Comparison of ENCODE assay signal across 21 cellular contexts in the genomic region with DNA sequence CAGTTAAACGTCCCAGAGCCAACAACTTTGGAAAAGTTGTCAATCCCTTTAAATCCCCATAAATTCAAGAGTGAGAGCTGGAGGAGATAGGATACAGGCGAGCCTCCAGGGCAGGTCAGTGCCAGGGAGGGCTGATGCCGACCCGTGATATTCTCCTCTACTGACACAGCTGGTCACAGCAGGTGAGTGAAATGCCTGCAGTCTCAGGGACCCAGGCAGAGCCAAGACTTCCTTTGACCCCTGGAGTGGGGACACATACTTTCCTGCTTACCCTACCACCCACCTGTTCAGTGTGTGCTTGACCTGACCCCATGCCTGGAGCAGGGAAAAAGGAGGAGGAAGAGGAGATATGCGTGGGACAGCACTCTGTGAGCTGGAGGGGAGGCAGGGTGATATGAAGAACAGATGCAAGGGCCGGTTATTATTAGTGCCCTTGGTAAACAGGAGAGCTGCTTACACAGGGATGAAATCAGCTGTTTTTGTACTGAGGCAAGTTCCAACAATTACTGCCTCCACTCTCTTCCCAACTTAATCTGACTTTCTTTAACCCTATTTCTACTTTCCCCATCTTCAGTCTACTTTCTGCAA. TPM values are rescaled to one million over a fixed set of nuclear protein-coding genes. Genes with fewer than 3 reads are reported as not detected.
DNase-seq lines count a peak whose midpoint lies in the region; ATAC-seq and TF ChIP-seq lines count a peak whose summit lies in the region.
"Had no signal": no experiment of that assay in that cellular context is flagged by ENCODE, and none has a peak within 500 bp of the region (broad histone marks: within the 10 kb centered on the region; RNA-seq: fewer than 3 reads in every experiment).

No MANE protein-coding gene starts in this region.

- H2BK120ac ChIP-seq in neuronal stem cell (ENCODE audit: low read depth, low read length), result no peak overlapping the region

- no peak overlapping the region for H3K14ac ChIP-seq in neuronal stem cell (ENCODE audit: low read length)

- intact Hi-C loops in left ventricle myocardium inferior (cut with micrococcal nuclease) (no loop called here), right cardiac atrium (cut with DNase I) (loop anchor here in 1 of 4 donors (10.0 kb wide), 1 partner anchor 149 kb away; no protein-coding TSS in a partner anchor)

- DNase-seq in left ventricle myocardium inferior (no peak), right cardiac atrium (no peak), neuronal stem cell (ENCODE audit: low spot score) (no peak), pons (ENCODE audit: low spot score) (no peak), neural progenitor cell (ENCODE audit: low spot score) (no peak), occipital lobe (lab: John Stamatoyannopoulos, UW) (no peak)
- DNase-seq: 8988T; C1 segment of cervical spinal cord; CD8-positive, alpha-beta T cell; HFFc6; MV-4-11; NCI-H1694; NCI-H2081; NCI-H2171 treated with DMSO at 0.1 percent for 48 hours; NCI-H524 treated with DMSO at 0.1 percent for 48 hours; NCI-H82; OCI-M1 had no signal

- no peak overlapping the region for H4K8ac ChIP-seq in neuronal stem cell (ENCODE audit: low read depth, low read length)

- no peaks in the 10 kb centered on the region for H3K79me1 ChIP-seq in neuronal stem cell (ENCODE audit: low read depth, low read length)

- H3K36me3 Mint-ChIP-seq in neural progenitor cell, result no peaks in the 10 kb centered on the region
- H3K36me3 Mint-ChIP-seq: CD8-positive, alpha-beta T cell had no signal

- no peaks in the 10 kb centered on the region for H3F3A ChIP-seq in neural progenitor cell (ENCODE audit: low read depth)

- H3K27ac ChIP-seq in left ventricle myocardium inferior (replicated peaks), result peak overlapping the region; percentile 30
- H3K27ac ChIP-seq in right cardiac atrium (ENCODE audit: low read length), result no peak overlapping the region
- H3K27ac ChIP-seq in neuronal stem cell (replicated peaks; ENCODE audit: low read length), result no peak overlapping the region
- no peak overlapping the region for H3K27ac ChIP-seq in neural progenitor cell
- H3K27ac ChIP-seq: SJSA1 had no signal

- H2BK12ac ChIP-seq in neuronal stem cell (ENCODE audit: low read length), result no peak overlapping the region

- peaks cover 14% of the 10 kb centered on the region for H3K4me1 ChIP-seq in left ventricle myocardium inferior
- no peaks in the 10 kb centered on the region for H3K4me1 ChIP-seq in right cardiac atrium (ENCODE audit: control insufficient read depth, insufficient read depth, low read length)
- H3K4me1 ChIP-seq in neuronal stem cell (ENCODE audit: control insufficient read depth in 2 of 2, insufficient read depth in 1 of 2, low read depth in 1 of 2, low read length in 2 of 2), result peaks cover 0 to 3% of the 10 kb centered on the region in 2 donors
- H3K4me1 ChIP-seq in neural progenitor cell, result no peaks in the 10 kb centered on the region
- H3K4me1 ChIP-seq: SJSA1 had no signal

- no peak overlapping the region for H3K4me2 ChIP-seq in neuronal stem cell (ENCODE audit: insufficient read depth, low read length, poor library complexity, severe bottlenecking)
- H3K4me2 ChIP-seq in neural progenitor cell, result no peak overlapping the region

- no peaks in the 10 kb centered on the region for H3K79me2 ChIP-seq in neural progenitor cell (ENCODE audit: low read depth)

- no peak overlapping the region for H3K9ac ChIP-seq in neuronal stem cell (ENCODE audit: low read depth, low read length, poor library complexity)
- no peak overlapping the region for H3K9ac ChIP-seq in neural progenitor cell

- H3K27ac Mint-ChIP-seq in neural progenitor cell, result no peak overlapping the region
- H3K27ac Mint-ChIP-seq: CD8-positive, alpha-beta T cell; HFFc6; IgD-negative memory B cell had no signal

- H3K4me3 ChIP-seq in left ventricle myocardium inferior, result no peak overlapping the region
- no peak overlapping the region for H3K4me3 ChIP-seq in right cardiac atrium (ENCODE audit: low read length)
- H3K4me3 ChIP-seq in iPS-18c (ENCODE audit: insufficient read depth, low read depth, low read length), result peak overlapping the region; percentile 28; the same call in 1 of the 2 replicates
- no peak overlapping the region for H3K4me3 ChIP-seq in neuronal stem cell (ENCODE audit: low read length in 2 of 2)
- H3K4me3 ChIP-seq in neural progenitor cell, result no peak overlapping the region
- H3K4me3 ChIP-seq: SJSA1 had no signal

- H2AFZ ChIP-seq in neuronal stem cell (ENCODE audit: low read length) (no peak overlapping the region), neural progenitor cell (replicated peaks) (no peak overlapping the region)

- no peak for ATAC-seq in right cardiac atrium
- ATAC-seq: CD8-positive, alpha-beta T cell had no signal

- H3K4me1 Mint-ChIP-seq in neural progenitor cell, result no peaks in the 10 kb centered on the region
- H3K4me1 Mint-ChIP-seq: IgD-negative memory B cell had no signal

- no peaks in the 10 kb centered on the region for H3K27me3 Mint-ChIP-seq in neural progenitor cell (ENCODE audit: insufficient read depth, low read depth)

- no peak overlapping the region for H2BK15ac ChIP-seq in neuronal stem cell (ENCODE audit: low read length)

- H3K18ac ChIP-seq in neuronal stem cell (ENCODE audit: low read length), result peak overlapping the region; percentile 59

- no peaks in the 10 kb centered on the region for H3K27me3 ChIP-seq in left ventricle myocardium inferior (ENCODE audit: low read depth)
- H3K27me3 ChIP-seq in right cardiac atrium (ENCODE audit: control insufficient read depth, insufficient read depth), result no peaks in the 10 kb centered on the region
- H3K27me3 ChIP-seq in neuronal stem cell (ENCODE audit: control insufficient read depth in 3 of 3, insufficient read depth in 3 of 3, low read depth in 1 of 3, low read length in 3 of 3), result peaks cover 0 to 13% (median 0%) of the 10 kb centered on the region in 3 experiments
- no peaks in the 10 kb centered on the region for H3K27me3 ChIP-seq in neural progenitor cell

- no peaks in the 10 kb centered on the region for H4K20me1 ChIP-seq in neural progenitor cell (ENCODE audit: low read depth)

- 36% methylated on average over 6 of the region's 6 CpGs for WGBS in right cardiac atrium
- WGBS in neuronal stem cell (ENCODE audit: extremely low coverage in 2 of 2, insufficient read length in 2 of 2, insufficient replicate concordance in 1 of 2), 2 donors, result no CpG with 5 or more reads among the region's 6 CpGs

- no peak overlapping the region for H3K4ac ChIP-seq in neuronal stem cell (ENCODE audit: low read length)

- H3K9me3 ChIP-seq in left ventricle myocardium inferior (replicated peaks) (no peaks in the 10 kb centered on the region), right cardiac atrium (ENCODE audit: control insufficient read depth, low read length) (no peaks in the 10 kb centered on the region), iPS-18c (ENCODE audit: control insufficient read depth, insufficient read depth, low read length) (no peaks in the 10 kb centered on the region), neuronal stem cell (replicated peaks in 1 of 2; ENCODE audit: control insufficient read depth in 2 of 2, insufficient read depth in 1 of 2, low read depth in 1 of 2, low read length in 2 of 2) (no peaks in the 10 kb centered on the region), neural progenitor cell (ENCODE audit: low read depth) (no peaks in the 10 kb centered on the region)

- no peak overlapping the region for H4K91ac ChIP-seq in neuronal stem cell (ENCODE audit: low read depth, low read length, poor library complexity)

- H2AK5ac ChIP-seq in neuronal stem cell (ENCODE audit: low read depth, low read length), result no peak overlapping the region

- no peak overlapping the region for H3K4me3 Mint-ChIP-seq in neural progenitor cell
- H3K4me3 Mint-ChIP-seq: CD8-positive, alpha-beta T cell; HFFc6; IgD-negative memory B cell had no signal

- peak overlapping the region; percentile 29 for H3K23ac ChIP-seq in neuronal stem cell (ENCODE audit: low read depth, low read length, poor library complexity)

- TF ChIP-seq CTCF in left ventricle myocardium inferior (IDR thresholded peaks at IDR 0.05; ENCODE audit: borderline replicate concordance) (no peak), neural progenitor cell (IDR thresholded peaks at IDR 0.05) (no peak)

- H2BK5ac ChIP-seq in neuronal stem cell (ENCODE audit: low read length), result no peak overlapping the region

- peaks cover 5% of the 10 kb centered on the region for H3K9me3 Mint-ChIP-seq in neural progenitor cell
- H3K9me3 Mint-ChIP-seq: CD8-positive, alpha-beta T cell; HFFc6 had no signal

- no peaks in the 10 kb centered on the region for H3K36me3 ChIP-seq in left ventricle myocardium inferior
- H3K36me3 ChIP-seq in neuronal stem cell (replicated peaks in 1 of 2; ENCODE audit: control insufficient read depth in 2 of 2, insufficient read depth in 2 of 2, low read length in 2 of 2), result no peaks in the 10 kb centered on the region
- no peaks in the 10 kb centered on the region for H3K36me3 ChIP-seq in neural progenitor cell
- H3K36me3 ChIP-seq: SJSA1 had no signal

RNA-seq across cellular contexts. Expression of gene WIPF3, which starts 40.8 kb away (rescaled TPM):
- total RNA-seq in left ventricle myocardium inferior (8.0 TPM), right cardiac atrium (1 to 10 TPM; 1.8 to 4.4 (median 2.6) TPM), neural progenitor cell (ENCODE audit: low replicate concordance) (5.2 and 5.5 TPM in 2 replicates), occipital lobe (5.6 TPM)
- 2.8 TPM for polyA plus RNA-seq in right cardiac atrium
- polyA plus RNA-seq in neuronal stem cell (2013, experiment 1 of 2), result 14.8 TPM
- polyA plus RNA-seq in neuronal stem cell (2013, experiment 2 of 2), result 15.7 TPM
- total RNA-seq: CD8-positive, alpha-beta T cell; HFFc6; M059J; SJSA1 had no signal
- polyA plus RNA-seq: IgD-negative memory B cell had no signal
